8 cellular contexts compared by ENCODE assay signal in genomic region chr9:127283917-127284316, GRCh38. TPM values are rescaled to one million over a fixed set of nuclear protein-coding genes. Genes with fewer than 3 reads are reported as not detected.
DNase-seq lines count a peak whose midpoint lies in the region; ATAC-seq, FAIRE-seq and TF ChIP-seq lines count a peak whose summit lies in the region.

No MANE protein-coding gene starts in this region.

- CTCF ChIA-PET in A549 (lab: Yijun Ruan, JAX): interaction anchor here (0.8 to 2.0 kb wide), 11 partner anchors 10 to 171 kb away, joined by 3 to 7 read pairs (median 3); partner anchors contain the start of gene SLC2A8

- H3K27me3 ChIP-seq in aorta (ENCODE audit: control insufficient read depth in 1 of 2, insufficient read depth in 2 of 2, low read length in 1 of 2): no peaks in the 10 kb centered on the region

- POLR2A ChIA-PET in A549 (lab: Yijun Ruan, JAX): interaction anchor here (1.1 kb wide), 1 partner anchor 167 kb away, joined by 6 read pairs; the partner anchor contains the start of genes LRSAM1 and RPL12

- peak; percentile 54 for TF ChIP-seq CTCF in A549 (IDR thresholded peaks at IDR 0.05)

- H3K4me1 ChIP-seq in A549: no peaks in the 10 kb centered on the region
- H3K4me1 ChIP-seq in aorta (ENCODE audit: control insufficient read depth in 1 of 2, insufficient read depth in 2 of 2, low read length in 2 of 2): peaks cover 0 to 5% of the 10 kb centered on the region in 2 donors

- WGBS in A549 (ENCODE audit: missing lambda C conversion rate): 50% methylated on average over 2 of the region's 2 CpGs
- WGBS in aorta, 2 donors: 16 to 20% methylated on average over 2 of the region's 2 CpGs

- no peaks in the 10 kb centered on the region for H3K9me3 ChIP-seq in A549
- H3K9me3 ChIP-seq in aorta (ENCODE audit: control insufficient read depth, low read length): no peaks in the 10 kb centered on the region

- TF ChIP-seq POLR2A in A549 (IDR thresholded peaks at IDR 0.05; ENCODE audit: low read length) (no peak), GM12892 (IDR thresholded peaks at IDR 0.05; ENCODE audit: low read depth, low read length) (no peak)

- TF ChIP-seq RAD21 in A549 (conservative IDR thresholded peaks at IDR 0.05 in 1 of 2, IDR thresholded peaks at IDR 0.05 in 1 of 2): peak; percentile 64 to 69

- no peak overlapping the region for H3K27ac ChIP-seq in A549
- no peak overlapping the region for H3K27ac ChIP-seq in aorta (ENCODE audit: low read depth in 1 of 2, low read length in 2 of 2)

- H3K4me2 ChIP-seq in A549: no peak overlapping the region

- H3K36me3 ChIP-seq in aorta (ENCODE audit: control insufficient read depth in 1 of 2, insufficient read depth in 2 of 2, low read length in 1 of 2): peaks cover 0 to 2% of the 10 kb centered on the region in 2 donors

- ATAC-seq in A549: peak; percentile 75 to 89
- ATAC-seq in aorta (ENCODE audit: low FRiP score): peak; percentile 66
- ATAC-seq in GM21367 (IDR thresholded peaks at IDR 0.05; ENCODE audit: unreplicated experiment): no peak
- ATAC-seq in HG03108 (IDR thresholded peaks at IDR 0.05; ENCODE audit: unreplicated experiment): no peak

- no peak for FAIRE-seq in A549 (lab: Jason Lieb, UNC)
- FAIRE-seq in GM12892 (lab: Jason Lieb, UNC): peak; percentile 38

- intact Hi-C loops in aorta (cut with DNase I): no loop called here

- peak; percentile 7 to 55 for DNase-seq in A549 (ENCODE audit: low read depth in 1 of 2, low spot score in 1 of 2)
- no peak for DNase-seq in GM12892 (ENCODE audit: insufficient read length)
- DNase-seq in activated CD4-positive, alpha-beta T cell treated with anti-CD3 and anti-CD28 coated beads for 48 hours: peak; percentile 16
- DNase-seq in hepatic stellate cell (ENCODE audit: low spot score): peak; percentile 8
- no peak for DNase-seq in aorta
- no peak for DNase-seq in SKM-1 treated with dmso at 0.1 percent for 144 hours (lab: John Stamatoyannopoulos, UW; ENCODE audit: unreplicated experiment)

- H3K4me3 ChIP-seq in A549: no peak overlapping the region
- H3K4me3 ChIP-seq in aorta (ENCODE audit: low read length in 2 of 2): no peak overlapping the region

- no peak for TF ChIP-seq EP300 in A549 (IDR thresholded peaks at IDR 0.05)

TF ChIP-seq in A549, 52 proteins besides CTCF, POLR2A, EP300 and RAD21:
- no peak for TF ChIP-seq MYC (IDR thresholded peaks at IDR 0.05; ENCODE audit: borderline replicate concordance, low read length)
- TF ChIP-seq MAFK (IDR thresholded peaks at IDR 0.05; ENCODE audit: partially characterized antibody): peak; percentile 63
- TF ChIP-seq KDM1A (IDR thresholded peaks at IDR 0.05; ENCODE audit: low read depth): no peak
- peak; percentile 55 for TF ChIP-seq SMC3 (IDR thresholded peaks at IDR 0.05)
- TF ChIP-seq JUNB (IDR thresholded peaks at IDR 0.05): no peak
- no peak for TF ChIP-seq USF2 (IDR thresholded peaks at IDR 0.05)

RNA-seq across cellular contexts. Expression of gene GARNL3, which starts 19.3 kb away (rescaled TPM):
- polyA plus RNA-seq in A549 (2011; rRNA removed) (5.1 and 6.0 TPM in 2 replicates), A549 (2017; fragmentation: RNase III; extraction: RNeasy Plus Mini Kit Qiagen cat#74134 plus additional on column Dnase treatment) (2.9 to 3.4 TPM (median 3.0 TPM) in 3 replicates), aorta (10 to 100 TPM in 1 of 2 donors, 1 to 10 TPM in 1; 6.3 to 26.6 TPM)
- polyA plus RNA-seq in A549 (2012; cell fraction: cytosol; rRNA removed): 2.8 and 2.9 TPM in 2 replicates
- polyA plus RNA-seq in A549 (2012; cell fraction: nucleus; rRNA removed): 6.5 and 12.9 TPM in 2 replicates
- polyA minus RNA-seq in A549 (2011; rRNA and poly(A)+ RNA removed): 9.4 and 9.9 TPM in 2 replicates
- 6.1 TPM for polyA plus RNA-seq in GM12892 (2012; ENCODE audit: missing spikeins)
- total RNA-seq in aorta: 10 to 100 TPM; 59.1 to 70.9 TPM

Comparison
In these comparisons a context has a peak if more than half of its experiments do, and no peak if none do; other contexts are left out.
1. ATAC-seq: peak in A549 (2 of 2) and aorta (single experiment); none in GM21367 (single experiment) and HG03108 (single experiment).
2. DNase-seq: peak in A549 (2 of 2), activated CD4-positive, alpha-beta T cell treated with anti-CD3 and anti-CD28 coated beads for 48 hours (single experiment) and hepatic stellate cell (single experiment); none in GM12892 (single experiment), aorta (0 of 2) and SKM-1 treated with dmso at 0.1 percent for 144 hours (single experiment).